In genomic region chr2:137977790-137978189, GRCh38 we compare ENCODE assay signal across 1 cellular context.
TF ChIP-seq lines count a peak whose summit lies in the region.

No MANE protein-coding gene starts in this region.

TF ChIP-seq in GM23338, 12 proteins besides CTCF, POLR2A, EP300 and RAD21 (continued from another document):
- TF ChIP-seq, protein P1, sequence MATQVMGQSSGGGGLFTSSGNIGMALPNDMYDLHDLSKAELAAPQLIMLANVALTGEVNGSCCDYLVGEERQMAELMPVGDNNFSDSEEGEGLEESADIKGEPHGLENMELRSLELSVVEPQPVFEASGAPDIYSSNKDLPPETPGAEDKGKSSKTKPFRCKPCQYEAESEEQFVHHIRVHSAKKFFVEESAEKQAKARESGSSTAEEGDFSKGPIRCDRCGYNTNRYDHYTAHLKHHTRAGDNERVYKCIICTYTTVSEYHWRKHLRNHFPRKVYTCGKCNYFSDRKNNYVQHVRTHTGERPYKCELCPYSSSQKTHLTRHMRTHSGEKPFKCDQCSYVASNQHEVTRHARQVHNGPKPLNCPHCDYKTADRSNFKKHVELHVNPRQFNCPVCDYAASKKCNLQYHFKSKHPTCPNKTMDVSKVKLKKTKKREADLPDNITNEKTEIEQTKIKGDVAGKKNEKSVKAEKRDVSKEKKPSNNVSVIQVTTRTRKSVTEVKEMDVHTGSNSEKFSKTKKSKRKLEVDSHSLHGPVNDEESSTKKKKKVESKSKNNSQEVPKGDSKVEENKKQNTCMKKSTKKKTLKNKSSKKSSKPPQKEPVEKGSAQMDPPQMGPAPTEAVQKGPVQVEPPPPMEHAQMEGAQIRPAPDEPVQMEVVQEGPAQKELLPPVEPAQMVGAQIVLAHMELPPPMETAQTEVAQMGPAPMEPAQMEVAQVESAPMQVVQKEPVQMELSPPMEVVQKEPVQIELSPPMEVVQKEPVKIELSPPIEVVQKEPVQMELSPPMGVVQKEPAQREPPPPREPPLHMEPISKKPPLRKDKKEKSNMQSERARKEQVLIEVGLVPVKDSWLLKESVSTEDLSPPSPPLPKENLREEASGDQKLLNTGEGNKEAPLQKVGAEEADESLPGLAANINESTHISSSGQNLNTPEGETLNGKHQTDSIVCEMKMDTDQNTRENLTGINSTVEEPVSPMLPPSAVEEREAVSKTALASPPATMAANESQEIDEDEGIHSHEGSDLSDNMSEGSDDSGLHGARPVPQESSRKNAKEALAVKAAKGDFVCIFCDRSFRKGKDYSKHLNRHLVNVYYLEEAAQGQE (IDR thresholded peaks at IDR 0.05; ENCODE audit: unreplicated experiment), result no peak
- no peak for TF ChIP-seq EZH2 (IDR thresholded peaks at IDR 0.05; ENCODE audit: low read depth, unreplicated experiment)
